Comparison of ENCODE assay signal across 8 cellular contexts in the genomic region with DNA sequence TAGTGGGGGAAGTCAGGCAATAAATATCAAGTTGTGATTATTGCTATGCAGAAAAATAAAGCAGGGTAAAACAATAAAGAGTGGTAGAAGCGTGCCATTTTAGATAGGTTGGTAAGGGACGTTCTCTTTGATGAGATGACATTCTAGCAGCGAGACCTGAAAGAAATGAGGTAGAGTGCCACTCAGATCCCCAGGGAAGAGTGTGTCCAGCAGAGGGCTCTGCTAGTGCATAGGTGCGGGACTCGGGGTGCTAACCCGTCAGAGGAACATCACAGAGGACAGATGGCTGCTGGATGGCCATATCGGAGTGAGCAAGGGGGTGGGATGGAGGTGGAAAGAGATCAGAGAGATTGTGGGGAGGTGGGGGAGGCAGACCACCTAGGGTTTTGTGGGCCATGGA. TPM values are rescaled to one million over a fixed set of nuclear protein-coding genes. Genes with fewer than 3 reads are reported as not detected.
DNase-seq lines count a peak whose midpoint lies in the region; ATAC-seq and TF ChIP-seq lines count a peak whose summit lies in the region.
"Had no signal": no experiment of that assay in that cellular context is flagged by ENCODE, and none has a peak within 500 bp of the region (broad histone marks: within the 10 kb centered on the region; RNA-seq: fewer than 3 reads in every experiment).

No MANE protein-coding gene starts in this region.

- ATAC-seq in GM19023 (IDR thresholded peaks at IDR 0.05; ENCODE audit: unreplicated experiment): no peak
- ATAC-seq in GM18870 (IDR thresholded peaks at IDR 0.05; ENCODE audit: unreplicated experiment): no peak

- H3K27ac ChIP-seq in RWPE1: no peak overlapping the region
- H3K27ac ChIP-seq in cardiac muscle cell: no peak overlapping the region

- no peaks in the 10 kb centered on the region for H3K4me1 ChIP-seq in cardiac muscle cell (ENCODE audit: low read depth)

- CTCF ChIA-PET in GM10248 (lab: Yijun Ruan, JAX): interaction anchor here (2.0 kb wide), 1 partner anchor 10 kb away, joined by 5 read pairs; no protein-coding TSS in a partner anchor
- CTCF ChIA-PET in RWPE1 (lab: Yijun Ruan, JAX): no interaction called here

- DNase-seq in GM10248 (ENCODE audit: extremely low spot score) (no peak), HFF-Myc (ENCODE audit: extremely low read depth, low read depth) (no peak), RWPE1 (ENCODE audit: low spot score) (peak; percentile 13), cardiac muscle cell (ENCODE audit: low read depth in 1 of 2, low spot score in 1 of 2) (peak; percentile 26 to 35), mucosa of gallbladder (ENCODE audit: low spot score) (no peak)
- DNase-seq: left cardiac atrium had no signal

- no peaks in the 10 kb centered on the region for H3K9me3 ChIP-seq in cardiac muscle cell (ENCODE audit: low read depth)

- H3K27me3 ChIP-seq in cardiac muscle cell: no peaks in the 10 kb centered on the region

- TF ChIP-seq CTCF in GM10248 (IDR thresholded peaks at IDR 0.05; ENCODE audit: control extremely low read depth, extremely low read depth, low read depth, missing control alignments): peak; percentile 36
- TF ChIP-seq CTCF in HFF-Myc (IDR thresholded peaks at IDR 0.05; ENCODE audit: low read depth, low read length, missing control alignments): peak; percentile 35
- no peak; the same call in 1 of the 2 replicates for TF ChIP-seq CTCF in RWPE1 (conservative IDR thresholded peaks at IDR 0.05; ENCODE audit: low read depth)
- TF ChIP-seq CTCF in cardiac muscle cell (IDR thresholded peaks at IDR 0.05; ENCODE audit: low read depth, low read length): peak; percentile 45

- no peak overlapping the region for H3K4me3 ChIP-seq in HFF-Myc (replicated peaks; ENCODE audit: low read depth, low read length)
- no peak overlapping the region for H3K4me3 ChIP-seq in cardiac muscle cell

- H3K36me3 ChIP-seq in cardiac muscle cell: no peaks in the 10 kb centered on the region

- POLR2A ChIA-PET in GM10248 (lab: Yijun Ruan, JAX): no interaction called here
- POLR2A ChIA-PET in RWPE1 (lab: Yijun Ruan, JAX; ENCODE audit: low non-redundant PET): no interaction called here

RNA-seq across cellular contexts. Expression of gene GTF2A1L, which starts 16.3 kb away (rescaled TPM):
- total RNA-seq in cardiac muscle cell: 1.4 and 1.9 TPM in 2 replicates
- polyA plus RNA-seq in cardiac muscle cell: 0.68 and 2.7 TPM in 2 replicates
- total RNA-seq in mucosa of gallbladder: 6.2 TPM
- total RNA-seq: left cardiac atrium had no signal

Comparison
In these comparisons a context has a peak if more than half of its experiments do, and no peak if none do; other contexts are left out.
1. DNase-seq: peak in RWPE1 (single experiment) and cardiac muscle cell (2 of 2); none in GM10248 (single experiment), HFF-Myc (single experiment) and mucosa of gallbladder (single experiment).